11 cellular contexts compared by ENCODE assay signal in the genomic region with DNA sequence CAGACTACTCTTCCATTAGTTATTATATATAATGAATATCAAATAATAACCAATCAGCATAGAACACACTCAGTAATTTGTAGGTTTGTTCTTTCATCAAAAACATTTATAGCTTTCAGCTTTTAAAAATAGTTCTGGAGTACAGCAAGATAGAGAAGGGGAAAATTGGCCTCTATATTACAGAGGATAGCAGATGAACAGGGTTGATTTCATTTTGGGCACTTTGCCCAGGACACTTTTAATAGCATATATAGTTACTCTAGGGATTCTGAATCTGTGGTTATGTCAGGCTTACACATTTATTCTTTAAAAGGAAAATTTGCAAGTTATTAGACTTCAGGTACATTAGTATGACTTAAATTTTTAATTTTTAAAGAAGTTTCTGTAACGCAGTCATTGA. TPM values are rescaled to one million over a fixed set of nuclear protein-coding genes. Genes with fewer than 3 reads are reported as not detected.
DNase-seq lines count a peak whose midpoint lies in the region; ATAC-seq, FAIRE-seq and TF ChIP-seq lines count a peak whose summit lies in the region.
"Had no signal": no experiment of that assay in that cellular context is flagged by ENCODE, and none has a peak within 500 bp of the region (broad histone marks: within the 10 kb centered on the region; RNA-seq: fewer than 3 reads in every experiment).

No MANE protein-coding gene starts in this region.

- peaks cover 34% of the 10 kb centered on the region for H3K4me1 ChIP-seq in GM23248 (ENCODE audit: insufficient read depth)
- H3K4me1 ChIP-seq in osteoblast (ENCODE audit: insufficient read depth, low read length): peaks cover 30% of the 10 kb centered on the region
- no peaks in the 10 kb centered on the region for H3K4me1 ChIP-seq in H9 (ENCODE audit: insufficient read depth, low read length)
- no peaks in the 10 kb centered on the region for H3K4me1 ChIP-seq in HepG2 (ENCODE audit: insufficient read depth, low read length)

- H4K91ac ChIP-seq in H9 (ENCODE audit: insufficient read length, low read depth, low read length): no peak overlapping the region

- no peak overlapping the region for H3K9ac ChIP-seq in GM23248
- no peak overlapping the region for H3K9ac ChIP-seq in H9 (ENCODE audit: extremely low read depth, insufficient read length, low read length)
- H3K9ac ChIP-seq in HepG2 (ENCODE audit: insufficient read depth, low read depth, low read length): no peak overlapping the region

- H3K4me2 ChIP-seq in GM23248 (ENCODE audit: unreplicated experiment) (no peak overlapping the region), osteoblast (ENCODE audit: insufficient read depth, low read length) (no peak overlapping the region), H9 (ENCODE audit: insufficient read depth, insufficient read length, low read length) (no peak overlapping the region), HepG2 (ENCODE audit: low read depth, low read length) (no peak overlapping the region)

- no peak overlapping the region for H2BK120ac ChIP-seq in H9 (ENCODE audit: low read depth, low read length, poor library complexity, severe bottlenecking)

- 89 to 100% methylated on average over 1 of the region's 1 CpG for WGBS in GM23248 (ENCODE audit: low coverage in 1 of 2, low lambda C conversion rate in 2 of 2, missing lambda C conversion rate in 2 of 2), 2 experiments
- WGBS in H9 (ENCODE audit: extremely low coverage, insufficient read length, low lambda C conversion rate): no CpG with 5 or more reads among the region's 1 CpG
- WGBS in HepG2 (ENCODE audit: low lambda C conversion rate): 95% methylated on average over 1 of the region's 1 CpG

- H3K4me1 Mint-ChIP-seq in H9: no peaks in the 10 kb centered on the region
- H3K4me1 Mint-ChIP-seq: CD8-positive, alpha-beta memory T cell had no signal

- ATAC-seq in HG02623 (IDR thresholded peaks at IDR 0.05; ENCODE audit: unreplicated experiment) (no peak), HepG2 (no peak)
- ATAC-seq: activated T-cell treated with anti-CD3 and anti-CD28 coated beads, Interleukin-2, amount 50 U/mL, for 72 hours had no signal

- no TSS peak for BruUV-seq in HepG2 (replicated peaks; lab: Mats Ljungman, UMichigan)

- no peak overlapping the region for H3K4ac ChIP-seq in H9 (ENCODE audit: low read depth, low read length)

- no peak overlapping the region for H3K14ac ChIP-seq in H9 (ENCODE audit: insufficient read depth, low read length)

- no peak overlapping the region for H3K23ac ChIP-seq in H9 (ENCODE audit: insufficient read length, low read depth, low read length)

- H2BK12ac ChIP-seq in H9 (ENCODE audit: insufficient read length, low read depth, low read length): no peak overlapping the region

- CTCF ChIA-PET in HepG2 (lab: Yijun Ruan, JAX; ENCODE audit: low intra/inter-chr PET ratio, low total read pairs): no interaction called here

- no peaks in the 10 kb centered on the region for H3K9me2 ChIP-seq in GM23248 (ENCODE audit: insufficient read depth)

- H3K27me3 ChIP-seq in GM23248 (replicated peaks; ENCODE audit: insufficient read depth): no peaks in the 10 kb centered on the region
- no peaks in the 10 kb centered on the region for H3K27me3 ChIP-seq in osteoblast (ENCODE audit: insufficient read depth, low read length)
- no peaks in the 10 kb centered on the region for H3K27me3 ChIP-seq in H9 (ENCODE audit: insufficient read depth, low read length)
- H3K27me3 ChIP-seq in HepG2 (ENCODE audit: control insufficient read depth in 1 of 2, insufficient read depth in 2 of 2, low read length in 2 of 2): no peaks in the 10 kb centered on the region

- TF ChIP-seq RAD21 in HepG2 (CRISPR knock-in tag; IDR thresholded peaks at IDR 0.05): no peak

- H3K27ac Mint-ChIP-seq in H9: no peak overlapping the region
- H3K27ac Mint-ChIP-seq: activated T-cell treated with anti-CD3 and anti-CD28 coated beads, Interleukin-2, amount 50 U/mL, for 72 hours; CD8-positive, alpha-beta memory T cell had no signal

- H2BK15ac ChIP-seq in H9 (ENCODE audit: low read depth, low read length): no peak overlapping the region

- no peak overlapping the region for H3K27ac ChIP-seq in GM23248
- H3K27ac ChIP-seq in osteoblast (ENCODE audit: low read depth, low read length): no peak overlapping the region
- H3K27ac ChIP-seq in H9 (ENCODE audit: insufficient read length, low read depth, low read length): no peak overlapping the region
- H3K27ac ChIP-seq in HepG2 (ENCODE audit: extremely low read length, insufficient read depth, low read length): no peak overlapping the region

- H3K36me3 ChIP-seq in GM23248 (ENCODE audit: low read depth): no peaks in the 10 kb centered on the region
- H3K36me3 ChIP-seq in osteoblast (ENCODE audit: insufficient read depth, low read length): no peaks in the 10 kb centered on the region
- peaks cover 0 to 3% of the 10 kb centered on the region in 2 experiments; a peak in 2 of 5 replicates for H3K36me3 ChIP-seq in HepG2 (replicated peaks in 1 of 2; ENCODE audit: control insufficient read depth in 1 of 2, insufficient read depth in 2 of 2, low read length in 2 of 2)

- H3K79me1 ChIP-seq in H9 (ENCODE audit: insufficient read depth, low read depth, low read length, poor library complexity, severe bottlenecking): no peaks in the 10 kb centered on the region

- H2AK5ac ChIP-seq in H9 (ENCODE audit: insufficient read length, low read length): no peak overlapping the region

- H3K4me3 Mint-ChIP-seq in H9: no peak overlapping the region
- H3K4me3 Mint-ChIP-seq: activated T-cell treated with anti-CD3 and anti-CD28 coated beads, Interleukin-2, amount 50 U/mL, for 72 hours; CD8-positive, alpha-beta memory T cell had no signal

- DNase-seq in GM23248 (peak; percentile 36), NCI-H2196 (lab: John Stamatoyannopoulos, UW; ENCODE audit: unreplicated experiment) (peak; percentile 38), cardiac fibroblast (ENCODE audit: low read depth in 2 of 2) (peak; percentile 54 to 65), osteoblast (ENCODE audit: insufficient read length, low spot score, missing footprints) (peak; percentile 3), H9 (no peak), HepG2 (ENCODE audit: low spot score) (no peak)
- no peak for DNase-seq in stimulated activated naive CD4-positive, alpha-beta T cell (lab: John Stamatoyannopoulos, UW)
- DNase-seq: activated T-cell treated with anti-CD3 and anti-CD28 coated beads, Interleukin-2, amount 50 U/mL, for 72 hours; aorta; CD8-positive, alpha-beta memory T cell had no signal

- intact Hi-C loops in HepG2 (cut with micrococcal nuclease; ENCODE audit: unreplicated experiment): no loop called here

- in situ Hi-C loops in GM23248 (cut with MboI) (no loop called here), HepG2 (cut with HindIII; ENCODE audit: extremely low pct_ligation_motif_present, low pct_unique_long_range_greater_than_20kb) (no loop called here)

- H4K5ac ChIP-seq in H9 (ENCODE audit: insufficient read length, low read depth, low read length): no peak overlapping the region

- H3K79me2 ChIP-seq in GM23248 (ENCODE audit: insufficient read depth): no peaks in the 10 kb centered on the region
- H3K79me2 ChIP-seq in osteoblast (ENCODE audit: insufficient read depth, low read length): no peaks in the 10 kb centered on the region
- H3K79me2 ChIP-seq in H9 (ENCODE audit: insufficient read depth, low read length): no peaks in the 10 kb centered on the region
- H3K79me2 ChIP-seq in HepG2 (ENCODE audit: insufficient read depth, low read length): no peaks in the 10 kb centered on the region

- peaks cover 29% of the 10 kb centered on the region for H3F3A ChIP-seq in GM23248 (ENCODE audit: insufficient read depth)

- no peak overlapping the region for H4K8ac ChIP-seq in H9 (replicated peaks; ENCODE audit: insufficient read length, low read depth, low read length)

- no peak for TF ChIP-seq EP300 in HepG2 (IDR thresholded peaks at IDR 0.05; ENCODE audit: low read depth in 2 of 2, low read length in 2 of 2)
- no peak for TF ChIP-seq EP300 in HepG2 (CRISPR knock-in tag; IDR thresholded peaks at IDR 0.05; ENCODE audit: borderline replicate concordance)

- H3K56ac ChIP-seq in H9 (ENCODE audit: insufficient read length, low read depth, low read length): no peak overlapping the region

- H3K9me3 ChIP-seq in GM23248 (ENCODE audit: low read depth) (no peaks in the 10 kb centered on the region), osteoblast (ENCODE audit: low read depth, low read length) (no peaks in the 10 kb centered on the region), H9 (ENCODE audit: control insufficient read depth, low read depth, low read length) (no peaks in the 10 kb centered on the region), HepG2 (ENCODE audit: low read length) (no peaks in the 10 kb centered on the region)

- TF ChIP-seq CTCF in cardiac fibroblast (IDR thresholded peaks at IDR 0.05; ENCODE audit: low read depth, low read length): no peak
- no peak for TF ChIP-seq CTCF in osteoblast (IDR thresholded peaks at IDR 0.05; ENCODE audit: extremely low read depth, low read depth, low read length)
- no peak for TF ChIP-seq CTCF in H9 (conservative IDR thresholded peaks at IDR 0.05)
- TF ChIP-seq CTCF in HepG2 (CRISPR knock-in tag; IDR thresholded peaks at IDR 0.05): no peak

- H3K4me3 ChIP-seq in GM23248 (no peak overlapping the region), cardiac fibroblast (replicated peaks in 1 of 2; ENCODE audit: low read depth in 2 of 2, low read length in 2 of 2) (no peak overlapping the region), osteoblast (ENCODE audit: insufficient read depth, low read length) (no peak overlapping the region), HepG2 (replicated peaks in 1 of 3; ENCODE audit: insufficient read depth in 1 of 3, low read depth in 2 of 3, low read length in 3 of 3) (no peak overlapping the region)

- H3K23me2 ChIP-seq in H9 (ENCODE audit: insufficient read length, low read depth, low read length, poor library complexity, severe bottlenecking): no peaks in the 10 kb centered on the region

- no peak overlapping the region for H2BK20ac ChIP-seq in H9 (ENCODE audit: low read depth, low read length, poor library complexity, severe bottlenecking)

- peaks cover 7 to 12% (median 7%) of the 10 kb centered on the region in 3 experiments; a peak in 5 of 7 replicates for H3K36me3 Mint-ChIP-seq in H9 (ENCODE audit: insufficient read depth in 1 of 3, low read depth in 3 of 3)
- H3K36me3 Mint-ChIP-seq: CD8-positive, alpha-beta memory T cell had no signal

- POLR2A ChIA-PET in HepG2 (lab: Yijun Ruan, JAX): no interaction called here

- no peaks in the 10 kb centered on the region for H3K27me3 Mint-ChIP-seq in H9 (ENCODE audit: low read depth)
- H3K27me3 Mint-ChIP-seq: CD8-positive, alpha-beta memory T cell had no signal

- H4K20me1 ChIP-seq in GM23248 (ENCODE audit: insufficient read depth) (no peaks in the 10 kb centered on the region), osteoblast (ENCODE audit: insufficient read depth, low read length) (no peaks in the 10 kb centered on the region), H9 (ENCODE audit: control insufficient read depth, insufficient read depth, insufficient read length) (no peaks in the 10 kb centered on the region), HepG2 (ENCODE audit: insufficient read depth, low read length) (no peaks in the 10 kb centered on the region)

- peaks cover 6 to 9% of the 10 kb centered on the region in 2 experiments; a peak in 2 of 5 replicates for H3K9me3 Mint-ChIP-seq in H9
- H3K9me3 Mint-ChIP-seq: activated T-cell treated with anti-CD3 and anti-CD28 coated beads, Interleukin-2, amount 50 U/mL, for 72 hours; CD8-positive, alpha-beta memory T cell had no signal

- no peak overlapping the region for H2BK5ac ChIP-seq in H9 (ENCODE audit: insufficient read length, low read length)

- H3T11ph ChIP-seq in H9 (ENCODE audit: low read length): no peak overlapping the region

- H2AFZ ChIP-seq in GM23248 (no peak overlapping the region), osteoblast (ENCODE audit: low read length) (no peak overlapping the region), H9 (ENCODE audit: low read length) (no peak overlapping the region), HepG2 (ENCODE audit: low read length) (no peak overlapping the region)

- no peak for TF ChIP-seq POLR2A in HepG2 (IDR thresholded peaks at IDR 0.05; ENCODE audit: insufficient read depth in 1 of 2, low read depth in 2 of 2, low read length in 2 of 2)

- H3K18ac ChIP-seq in H9 (ENCODE audit: insufficient read length, low read depth, low read length): no peak overlapping the region

- FAIRE-seq in HepG2 (lab: Jason Lieb, UNC): no peak

RNA-seq across cellular contexts. Expression of a gene that starts 52.6 kb away (rescaled TPM):
- total RNA-seq in GM23248 (2014; rRNA removed; shearing (Covaris generic)): 9.5 and 9.7 TPM in 2 replicates
- polyA plus RNA-seq in GM23248 (2016; fragmentation: Nextera tagmentation; extraction: Ambion mirVana) (10.6 and 14.0 TPM in 2 replicates), HepG2 (2011; rRNA removed) (3.1 and 4.2 TPM in 2 replicates)
- total RNA-seq in osteoblast (18.5 and 20.6 TPM in 2 replicates), H9 (2021) (9.3 and 9.7 TPM in 2 replicates), HepG2 (2016; rRNA removed; fragmentation: Illumina TruSeq; extraction: Trizol) (13.0 and 13.3 TPM in 2 replicates)
- 11.0 and 12.4 TPM in 2 replicates for total RNA-seq in HepG2 (2016; cell fraction: cytosol; rRNA removed; fragmentation: Illumina TruSeq; extraction: Trizol; ENCODE audit: low read depth)
- 11.7 and 13.4 TPM in 2 replicates for total RNA-seq in HepG2 (2016; cell fraction: insoluble cytoplasmic fraction; rRNA removed; fragmentation: Illumina TruSeq; extraction: Trizol)
- total RNA-seq in HepG2 (2016; cell fraction: membrane; rRNA removed; fragmentation: Illumina TruSeq; extraction: Trizol): 6.8 and 7.4 TPM in 2 replicates
- 15.0 and 16.9 TPM in 2 replicates for total RNA-seq in HepG2 (2016; cell fraction: nucleus; rRNA removed; fragmentation: Illumina TruSeq; extraction: Trizol)
- 1.2 and 1.5 TPM in 2 replicates for polyA plus RNA-seq in HepG2 (2011; cell fraction: cytosol; rRNA removed)
- 7.0 and 7.1 TPM in 2 replicates for polyA plus RNA-seq in HepG2 (2011; cell fraction: nucleus; rRNA removed)
- 4.5 and 5.3 TPM in 2 replicates for polyA plus RNA-seq in HepG2 (2012)
- 0.58 and 0.62 TPM in 2 replicates for polyA plus RNA-seq in HepG2 (2016; cell fraction: cytosol; fragmentation: Illumina TruSeq; extraction: Trizol; ENCODE audit: low read depth)
- 11.3 and 11.5 TPM in 2 replicates for polyA plus RNA-seq in HepG2 (2016; cell fraction: insoluble cytoplasmic fraction; fragmentation: Illumina TruSeq; extraction: Trizol; ENCODE audit: low read depth)
- 1.2 and 1.8 TPM in 2 replicates for polyA plus RNA-seq in HepG2 (2016; cell fraction: membrane; fragmentation: Illumina TruSeq; extraction: Trizol; ENCODE audit: low read depth)
- polyA plus RNA-seq in HepG2 (2016; cell fraction: nucleus; fragmentation: Illumina TruSeq; extraction: Trizol; ENCODE audit: insufficient read depth, low read depth): 21.3 and 21.4 TPM in 2 replicates
- 1.5 and 2.3 TPM in 2 replicates for polyA minus RNA-seq in HepG2 (2011; rRNA and poly(A)+ RNA removed; ENCODE audit: low replicate concordance)
- polyA minus RNA-seq in HepG2 (2011; cell fraction: cytosol; rRNA and poly(A)+ RNA removed): 3.5 and 4.3 TPM in 2 replicates
- polyA minus RNA-seq in HepG2 (2011; cell fraction: nucleus; rRNA and poly(A)+ RNA removed): 13.3 and 14.9 TPM in 2 replicates

Comparison
In these comparisons a context has a peak if more than half of its experiments do, and no peak if none do; other contexts are left out.
1. DNase-seq: peak in GM23248 (single experiment), NCI-H2196 (single experiment), cardiac fibroblast (2 of 2) and osteoblast (single experiment); none in stimulated activated naive CD4-positive, alpha-beta T cell (0 of 6), H9 (single experiment) and HepG2 (single experiment).